7 cellular contexts compared by ENCODE assay signal in the genomic region with DNA sequence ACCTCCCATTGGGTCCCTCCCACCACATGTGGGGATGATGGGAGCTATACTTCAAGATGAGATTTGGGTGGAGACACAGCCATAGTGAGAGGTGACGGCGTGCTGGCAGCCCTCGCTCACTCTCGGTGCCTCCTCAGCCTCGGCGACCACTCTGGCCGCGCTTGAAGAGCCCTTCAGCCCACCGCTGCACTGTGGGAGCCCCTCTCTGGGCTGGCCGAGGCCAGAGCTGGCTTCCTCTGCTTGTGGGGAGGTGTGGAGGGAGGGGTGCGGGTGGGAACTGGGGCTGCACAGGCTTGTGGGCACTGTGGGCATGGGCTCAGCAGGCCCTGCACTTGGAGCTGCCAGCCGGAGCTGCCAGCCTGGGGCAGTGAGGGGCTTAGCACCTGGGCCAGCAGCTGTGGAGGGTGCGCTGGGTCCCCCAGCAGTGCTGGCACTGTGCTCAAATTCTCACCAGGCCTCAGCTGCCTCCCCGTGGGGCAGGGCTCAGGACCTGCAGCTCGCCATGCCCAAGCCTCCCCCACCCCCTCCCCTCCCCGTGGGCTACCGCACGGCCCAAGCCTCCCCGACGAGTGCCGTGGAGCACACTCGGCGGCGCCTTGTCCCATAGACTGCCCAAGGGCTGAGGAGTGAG.
"Had no signal": no experiment of that assay in that cellular context is flagged by ENCODE, and none has a peak within 500 bp of the region (broad histone marks: within the 10 kb centered on the region; RNA-seq: fewer than 3 reads in every experiment).

No MANE protein-coding gene starts in this region.

- ATAC-seq: K562 had no signal

- DNase-seq: GM23248, GOT3, H9, HCEC 1CT, IMR-90, KG1 had no signal

- H3K27ac Mint-ChIP-seq: H9 had no signal

- H3K4me3 Mint-ChIP-seq: H9 had no signal
